Comparison of ENCODE assay signal across 28 cellular contexts in genomic region chr2:200426754-200427153, GRCh38.
"Had no signal": no experiment of that assay in that cellular context is flagged by ENCODE, and none has a peak within 500 bp of the region (broad histone marks: within the 10 kb centered on the region; RNA-seq: fewer than 3 reads in every experiment).

No MANE protein-coding gene starts in this region.

- H3K27ac ChIP-seq: body of pancreas, breast epithelium, SJCRH30, SK-N-MC had no signal

- H3K36me3 ChIP-seq: breast epithelium had no signal

- H3K9me3 ChIP-seq: body of pancreas, breast epithelium, SJCRH30 had no signal

- H3K27me3 Mint-ChIP-seq: activated CD4-positive, alpha-beta memory T cell treated with anti-CD3 and anti-CD28 coated beads, Interleukin-2, amount 10 ng/mL, durations not matched to agents 7 days and 5 days; activated CD8-positive, alpha-beta memory T cell treated with anti-CD3 and anti-CD28 coated beads, Interleukin-2, amount 10 ng/mL, durations not matched to agents 7 days and 5 days; activated naive CD4-positive, alpha-beta T cell treated with anti-CD3 and anti-CD28 coated beads, Interleukin-2, amount 10 ng/mL, durations not matched to agents 7 days and 5 days; activated naive CD8-positive, alpha-beta T cell had no signal

- H3K27ac Mint-ChIP-seq: activated CD4-positive, alpha-beta memory T cell treated with anti-CD3 and anti-CD28 coated beads, Interleukin-2, amount 10 ng/mL, durations not matched to agents 7 days and 5 days; activated CD8-positive, alpha-beta memory T cell treated with anti-CD3 and anti-CD28 coated beads, Interleukin-2, amount 10 ng/mL, durations not matched to agents 7 days and 5 days; activated naive CD4-positive, alpha-beta T cell treated with anti-CD3 and anti-CD28 coated beads, Interleukin-2, amount 10 ng/mL, durations not matched to agents 7 days and 5 days; activated naive CD8-positive, alpha-beta T cell; T-helper 1 cell treated with Interleukin-12 subunit alpha and Interleukin-12 subunit beta and Interleukin-4 antibody, amounts not matched to agents 30 μg/mL and 1 μg/mL, for 36 hours; T-helper 2 cell treated with Interferon-gamma antibody and Interleukin-4, amounts not matched to agents 5 μg/mL and 100 μg/mL, for 36 hours had no signal

- DNase-seq: activated CD4-positive, alpha-beta memory T cell treated with anti-CD3 and anti-CD28 coated beads, Interleukin-2, amount 10 ng/mL, durations not matched to agents 7 days and 5 days; activated CD4-positive, alpha-beta T cell treated with anti-CD3 and anti-CD28 coated beads for 1 hour; activated CD4-positive, alpha-beta T cell treated with anti-CD3 and anti-CD28 coated beads for 48 hours; activated CD8-positive, alpha-beta memory T cell treated with anti-CD3 and anti-CD28 coated beads for 24 hours; activated CD8-positive, alpha-beta memory T cell treated with anti-CD3 and anti-CD28 coated beads, Interleukin-2, amount 10 ng/mL, durations not matched to agents 7 days and 5 days; activated CD8-positive, alpha-beta memory T cell treated with anti-CD3 and anti-CD28 coated beads, Interleukin-2, amount 50 U/mL, for 48 hours; activated effector memory CD4-positive, alpha-beta T cell treated with Interleukin-2 at 50 U/mL for 16 hours; activated naive CD4-positive, alpha-beta T cell treated with anti-CD3 and anti-CD28 coated beads, Interleukin-2, amount 10 ng/mL, durations not matched to agents 7 days and 5 days; activated T-cell treated with anti-CD3 and anti-CD28 coated beads, Interleukin-2, amount 50 U/mL, for 48 hours; body of pancreas; cerebellar nuclear complex; Karpas-422; KBM-7; NCI-H1048; NCI-H1105 treated with DMSO at 0.1 percent for 48 hours; NCI-H1436; NCI-H1694 treated with DMSO at 0.1 percent for 48 hours; NCI-H2029; NCI-H345; NCI-H524 treated with DMSO at 0.1 percent for 48 hours; OCI-M1; SHP77; SJCRH30 had no signal

- H3K27me3 ChIP-seq: body of pancreas, breast epithelium, SJCRH30 had no signal

- H3K4me3 Mint-ChIP-seq: activated CD4-positive, alpha-beta memory T cell treated with anti-CD3 and anti-CD28 coated beads, Interleukin-2, amount 10 ng/mL, durations not matched to agents 7 days and 5 days; activated CD8-positive, alpha-beta memory T cell treated with anti-CD3 and anti-CD28 coated beads, Interleukin-2, amount 10 ng/mL, durations not matched to agents 7 days and 5 days; activated naive CD4-positive, alpha-beta T cell treated with anti-CD3 and anti-CD28 coated beads, Interleukin-2, amount 10 ng/mL, durations not matched to agents 7 days and 5 days; activated naive CD8-positive, alpha-beta T cell; T-helper 1 cell treated with Interleukin-12 subunit alpha and Interleukin-12 subunit beta and Interleukin-4 antibody, amounts not matched to agents 30 μg/mL and 1 μg/mL, for 36 hours; T-helper 2 cell treated with Interferon-gamma antibody and Interleukin-4, amounts not matched to agents 5 μg/mL and 100 μg/mL, for 36 hours had no signal

- H3K9me3 Mint-ChIP-seq: activated CD4-positive, alpha-beta memory T cell treated with anti-CD3 and anti-CD28 coated beads, Interleukin-2, amount 10 ng/mL, durations not matched to agents 7 days and 5 days; activated naive CD4-positive, alpha-beta T cell treated with anti-CD3 and anti-CD28 coated beads, Interleukin-2, amount 10 ng/mL, durations not matched to agents 7 days and 5 days; T-helper 1 cell treated with Interleukin-12 subunit alpha and Interleukin-12 subunit beta and Interleukin-4 antibody, amounts not matched to agents 30 μg/mL and 1 μg/mL, for 36 hours; T-helper 2 cell treated with Interferon-gamma antibody and Interleukin-4, amounts not matched to agents 5 μg/mL and 100 μg/mL, for 36 hours had no signal

- H3K4me3 ChIP-seq: body of pancreas, breast epithelium, SJCRH30, SK-N-MC had no signal

- H3K4me1 ChIP-seq: body of pancreas, breast epithelium, SJCRH30 had no signal

- ATAC-seq: activated CD8-positive, alpha-beta memory T cell treated with anti-CD3 and anti-CD28 coated beads, Interleukin-2, amount 10 ng/mL, durations not matched to agents 7 days and 5 days; body of pancreas had no signal

- H3K36me3 Mint-ChIP-seq: activated naive CD8-positive, alpha-beta T cell had no signal
